Comparison of ENCODE assay signal across 9 cellular contexts in the genomic region with DNA sequence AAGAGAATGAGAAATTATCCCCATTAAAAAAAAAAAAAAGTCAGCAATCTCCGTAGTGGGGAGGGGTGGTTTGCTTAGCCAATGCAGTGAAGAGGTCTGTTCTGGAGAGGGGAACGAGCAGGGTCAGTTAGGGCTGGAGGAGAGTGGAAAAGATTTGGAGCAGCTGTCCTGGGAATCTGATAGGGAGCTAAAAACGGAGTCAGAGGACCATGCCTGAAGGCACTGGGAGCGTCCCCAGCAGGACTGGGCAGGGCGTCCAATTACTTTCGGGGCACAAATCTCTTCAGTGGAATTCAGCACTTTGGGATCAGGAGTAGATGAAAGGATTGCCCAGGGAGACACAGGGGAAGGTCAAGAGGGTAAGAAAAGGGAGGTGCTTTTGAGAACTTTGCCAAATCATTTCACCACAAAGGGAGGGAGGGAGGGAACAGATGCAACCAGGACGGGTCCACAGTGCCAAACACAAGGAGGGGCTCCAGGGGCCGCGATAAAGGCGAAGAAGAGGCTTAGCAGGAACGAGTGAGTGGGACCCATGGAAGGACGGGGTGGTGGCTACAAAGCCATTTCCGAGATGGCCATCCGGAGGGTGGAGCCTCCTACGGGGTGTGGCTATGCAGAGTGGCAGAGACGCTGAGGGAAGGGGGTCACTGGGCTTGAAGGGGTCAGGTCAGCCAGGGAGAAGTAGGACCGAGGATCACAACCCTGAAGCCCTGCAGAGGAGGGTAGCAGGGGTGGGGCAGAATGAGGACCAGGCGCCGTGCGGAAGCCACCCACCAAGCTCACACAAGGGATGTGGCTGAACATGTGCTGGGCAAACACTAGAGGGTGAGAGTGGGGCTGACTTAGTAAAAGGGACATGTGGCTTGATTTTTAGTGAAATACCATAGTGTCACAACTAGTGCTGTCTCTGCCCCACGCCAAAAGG.
DNase-seq lines count a peak whose midpoint lies in the region; ATAC-seq and TF ChIP-seq lines count a peak whose summit lies in the region.
"Had no signal": no experiment of that assay in that cellular context is flagged by ENCODE, and none has a peak within 500 bp of the region (broad histone marks: within the 10 kb centered on the region; RNA-seq: fewer than 3 reads in every experiment).

No MANE protein-coding gene starts in this region.

- POLR2A ChIA-PET in activated CD4-positive, alpha-beta T cell treated with anti-CD3 and anti-CD28 coated beads for 36 hours (lab: Charles Lee) = no interaction called here

- H3K9me3 Mint-ChIP-seq in activated CD4-positive, alpha-beta T cell treated with anti-CD3 and anti-CD28 coated beads for 36 hours (ENCODE audit: low read depth) = no peaks in the 10 kb centered on the region
- H3K9me3 Mint-ChIP-seq: immature natural killer cell had no signal

- CTCF ChIA-PET in activated CD4-positive, alpha-beta T cell treated with anti-CD3 and anti-CD28 coated beads for 36 hours (lab: Charles Lee) = interaction anchor here (0.7 kb wide), 1 partner anchor 24 kb away, joined by 3 read pairs; no protein-coding TSS in a partner anchor

- no peaks in the 10 kb centered on the region for H3K36me3 Mint-ChIP-seq in activated CD4-positive, alpha-beta T cell treated with anti-CD3 and anti-CD28 coated beads for 36 hours (ENCODE audit: low read depth)
- H3K36me3 Mint-ChIP-seq: immature natural killer cell had no signal

- TF ChIP-seq CTCF in coronary artery (IDR thresholded peaks at IDR 0.05) = no peak

- peak overlapping the region; percentile 44 for H3K4me3 ChIP-seq in coronary artery

- H3K27me3 Mint-ChIP-seq in activated CD4-positive, alpha-beta T cell treated with anti-CD3 and anti-CD28 coated beads for 36 hours = peaks cover 24% of the 10 kb centered on the region

- DNase-seq in AG08395 (ENCODE audit: low spot score) (peak; percentile 40), MV-4-11 (lab: John Stamatoyannopoulos, UW) (peak; percentile 36), coronary artery (ENCODE audit: low spot score) (no peak), myocyte (ENCODE audit: low read depth) (peak; percentile 96), kidney glomerular epithelial cell (lab: John Stamatoyannopoulos, UW) (no peak), NCI-H1105 treated with DMSO at 0.1 percent for 48 hours (lab: John Stamatoyannopoulos, UW) (no peak)
- no peak for DNase-seq in activated CD4-positive, alpha-beta T cell treated with anti-CD3 and anti-CD28 coated beads for 36 hours
- DNase-seq in activated CD4-positive, alpha-beta T cell treated with anti-CD3 and anti-CD28 coated beads for 4 hours = no peak
- DNase-seq: immature natural killer cell had no signal

- H3K4me1 Mint-ChIP-seq in activated CD4-positive, alpha-beta T cell treated with anti-CD3 and anti-CD28 coated beads for 36 hours = no peaks in the 10 kb centered on the region
- H3K4me1 Mint-ChIP-seq: immature natural killer cell had no signal

- no peak for ATAC-seq in activated CD4-positive, alpha-beta T cell treated with anti-CD3 and anti-CD28 coated beads for 36 hours

- no peak overlapping the region for H3K4me3 Mint-ChIP-seq in activated CD4-positive, alpha-beta T cell treated with anti-CD3 and anti-CD28 coated beads for 36 hours

- intact Hi-C loops in activated CD4-positive, alpha-beta T cell treated with anti-CD3 and anti-CD28 coated beads for 36 hours (cut with DNase I, micrococcal nuclease) = no loop called here

- H3K27ac ChIP-seq in coronary artery = peak overlapping the region in 1 of 2 donors; percentile 32

- H3K27ac Mint-ChIP-seq in activated CD4-positive, alpha-beta T cell treated with anti-CD3 and anti-CD28 coated beads for 36 hours = no peak overlapping the region
- H3K27ac Mint-ChIP-seq: immature natural killer cell had no signal

Comparison
In these comparisons a context has a peak if more than half of its experiments do, and no peak if none do; other contexts are left out.
1. DNase-seq: peak in AG08395 (single experiment), MV-4-11 (single experiment) and myocyte (single experiment); none in coronary artery (single experiment), activated CD4-positive, alpha-beta T cell treated with anti-CD3 and anti-CD28 coated beads for 36 hours (single experiment), kidney glomerular epithelial cell (single experiment), activated CD4-positive, alpha-beta T cell treated with anti-CD3 and anti-CD28 coated beads for 4 hours (0 of 2) and NCI-H1105 treated with DMSO at 0.1 percent for 48 hours (single experiment).